ENCODE assay signal across 1 cellular context in the genomic region with DNA sequence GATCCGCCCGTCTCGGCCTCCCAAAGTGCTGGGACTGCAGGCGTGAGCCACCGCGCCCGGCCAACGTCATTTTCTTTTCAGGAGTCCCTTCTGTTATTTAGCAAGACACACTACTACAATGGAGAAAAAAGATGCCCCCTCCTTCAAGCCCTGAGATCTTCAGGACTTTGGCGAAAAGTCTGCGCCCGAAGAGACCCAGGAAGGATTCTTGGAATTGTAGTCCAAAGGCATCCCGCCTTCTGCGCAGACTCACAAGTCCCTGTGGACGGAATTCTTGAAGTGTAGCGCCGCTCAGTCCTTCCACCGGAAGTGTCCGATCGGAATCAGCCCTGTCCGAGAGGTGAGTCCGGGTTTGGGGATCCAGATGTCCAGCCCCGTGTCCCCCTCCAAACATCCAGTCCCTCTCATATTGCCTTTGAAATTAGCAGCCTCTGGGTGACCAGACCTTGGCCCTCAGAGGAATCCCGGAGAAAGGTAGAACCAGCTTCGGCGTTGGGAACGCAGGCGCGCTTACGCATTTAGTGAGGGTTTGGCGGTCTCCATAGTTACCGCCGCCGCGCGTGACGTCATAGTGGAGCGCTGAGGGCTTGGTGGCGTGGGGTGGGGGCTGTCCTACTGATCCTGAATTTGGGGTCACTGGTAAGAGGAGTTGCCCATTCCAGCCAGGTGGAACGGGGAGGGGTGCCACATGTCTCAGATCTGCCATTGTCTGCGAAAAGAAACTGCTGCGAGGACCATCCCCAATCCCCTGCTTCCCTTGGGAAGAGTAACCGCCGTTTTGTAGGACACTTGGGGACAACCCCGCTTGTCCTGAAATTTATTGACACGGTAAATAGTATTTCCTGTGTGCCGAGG.
A peak's percentile ranks its signal among the peaks of the same experiment; 100 is the strongest.
TF ChIP-seq lines count a peak whose summit lies in the region.

No MANE protein-coding gene starts in this region.

TF ChIP-seq in K562, 482 proteins besides CTCF, POLR2A, EP300 and RAD21 (continued from another document and continues in another):
- TF ChIP-seq, protein P1, sequence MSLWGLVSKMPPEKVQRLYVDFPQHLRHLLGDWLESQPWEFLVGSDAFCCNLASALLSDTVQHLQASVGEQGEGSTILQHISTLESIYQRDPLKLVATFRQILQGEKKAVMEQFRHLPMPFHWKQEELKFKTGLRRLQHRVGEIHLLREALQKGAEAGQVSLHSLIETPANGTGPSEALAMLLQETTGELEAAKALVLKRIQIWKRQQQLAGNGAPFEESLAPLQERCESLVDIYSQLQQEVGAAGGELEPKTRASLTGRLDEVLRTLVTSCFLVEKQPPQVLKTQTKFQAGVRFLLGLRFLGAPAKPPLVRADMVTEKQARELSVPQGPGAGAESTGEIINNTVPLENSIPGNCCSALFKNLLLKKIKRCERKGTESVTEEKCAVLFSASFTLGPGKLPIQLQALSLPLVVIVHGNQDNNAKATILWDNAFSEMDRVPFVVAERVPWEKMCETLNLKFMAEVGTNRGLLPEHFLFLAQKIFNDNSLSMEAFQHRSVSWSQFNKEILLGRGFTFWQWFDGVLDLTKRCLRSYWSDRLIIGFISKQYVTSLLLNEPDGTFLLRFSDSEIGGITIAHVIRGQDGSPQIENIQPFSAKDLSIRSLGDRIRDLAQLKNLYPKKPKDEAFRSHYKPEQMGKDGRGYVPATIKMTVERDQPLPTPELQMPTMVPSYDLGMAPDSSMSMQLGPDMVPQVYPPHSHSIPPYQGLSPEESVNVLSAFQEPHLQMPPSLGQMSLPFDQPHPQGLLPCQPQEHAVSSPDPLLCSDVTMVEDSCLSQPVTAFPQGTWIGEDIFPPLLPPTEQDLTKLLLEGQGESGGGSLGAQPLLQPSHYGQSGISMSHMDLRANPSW (CRISPR knock-in tag; IDR thresholded peaks at IDR 0.05) = no peak; the same call in 1 of the 2 replicates
- no peak for TF ChIP-seq GATAD2B (IDR thresholded peaks at IDR 0.05; ENCODE audit: borderline replicate concordance)
- peak; percentile 67; the same call in 1 of the 2 replicates for TF ChIP-seq BMI1 (IDR thresholded peaks at IDR 0.05; ENCODE audit: low read length)
- TF ChIP-seq, protein P2, sequence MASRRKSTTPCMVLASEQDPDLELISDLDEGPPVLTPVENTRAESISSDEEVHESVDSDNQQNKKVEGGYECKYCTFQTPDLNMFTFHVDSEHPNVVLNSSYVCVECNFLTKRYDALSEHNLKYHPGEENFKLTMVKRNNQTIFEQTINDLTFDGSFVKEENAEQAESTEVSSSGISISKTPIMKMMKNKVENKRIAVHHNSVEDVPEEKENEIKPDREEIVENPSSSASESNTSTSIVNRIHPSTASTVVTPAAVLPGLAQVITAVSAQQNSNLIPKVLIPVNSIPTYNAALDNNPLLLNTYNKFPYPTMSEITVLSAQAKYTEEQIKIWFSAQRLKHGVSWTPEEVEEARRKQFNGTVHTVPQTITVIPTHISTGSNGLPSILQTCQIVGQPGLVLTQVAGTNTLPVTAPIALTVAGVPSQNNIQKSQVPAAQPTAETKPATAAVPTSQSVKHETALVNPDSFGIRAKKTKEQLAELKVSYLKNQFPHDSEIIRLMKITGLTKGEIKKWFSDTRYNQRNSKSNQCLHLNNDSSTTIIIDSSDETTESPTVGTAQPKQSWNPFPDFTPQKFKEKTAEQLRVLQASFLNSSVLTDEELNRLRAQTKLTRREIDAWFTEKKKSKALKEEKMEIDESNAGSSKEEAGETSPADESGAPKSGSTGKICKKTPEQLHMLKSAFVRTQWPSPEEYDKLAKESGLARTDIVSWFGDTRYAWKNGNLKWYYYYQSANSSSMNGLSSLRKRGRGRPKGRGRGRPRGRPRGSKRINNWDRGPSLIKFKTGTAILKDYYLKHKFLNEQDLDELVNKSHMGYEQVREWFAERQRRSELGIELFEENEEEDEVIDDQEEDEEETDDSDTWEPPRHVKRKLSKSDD (conservative IDR thresholded peaks at IDR 0.05; ENCODE audit: low read length) = no peak
- TF ChIP-seq PHTF2 (CRISPR knock-in tag; IDR thresholded peaks at IDR 0.05) = no peak
- peak; percentile 54 for TF ChIP-seq ZNF263 (CRISPR knock-in tag; IDR thresholded peaks at IDR 0.05; ENCODE audit: borderline replicate concordance)
- peak; percentile 71; the same call in 1 of the 2 replicates for TF ChIP-seq BRD4 (IDR thresholded peaks at IDR 0.05)
- TF ChIP-seq E2F3 (CRISPR knock-in tag; IDR thresholded peaks at IDR 0.05) = peak; percentile 67
- TF ChIP-seq, protein P3, sequence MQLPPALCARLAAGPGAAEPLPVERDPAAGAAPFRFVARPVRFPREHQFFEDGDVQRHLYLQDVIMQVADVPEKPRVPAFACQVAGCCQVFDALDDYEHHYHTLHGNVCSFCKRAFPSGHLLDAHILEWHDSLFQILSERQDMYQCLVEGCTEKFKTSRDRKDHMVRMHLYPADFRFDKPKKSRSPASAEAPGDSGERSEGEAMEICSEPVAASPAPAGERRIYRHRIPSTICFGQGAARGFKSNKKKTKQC (CRISPR knock-in tag; IDR thresholded peaks at IDR 0.05) = no peak
- TF ChIP-seq RBM17 (IDR thresholded peaks at IDR 0.05; ENCODE audit: borderline replicate concordance, low read depth, low read length) = no peak
- TF ChIP-seq NONO (IDR thresholded peaks at IDR 0.05; ENCODE audit: low read depth in 2 of 2, low read length in 1 of 2) = peak in 1 of 2 experiments; percentile 87; a peak in 2 of 4 replicates
- TF ChIP-seq, protein P4, sequence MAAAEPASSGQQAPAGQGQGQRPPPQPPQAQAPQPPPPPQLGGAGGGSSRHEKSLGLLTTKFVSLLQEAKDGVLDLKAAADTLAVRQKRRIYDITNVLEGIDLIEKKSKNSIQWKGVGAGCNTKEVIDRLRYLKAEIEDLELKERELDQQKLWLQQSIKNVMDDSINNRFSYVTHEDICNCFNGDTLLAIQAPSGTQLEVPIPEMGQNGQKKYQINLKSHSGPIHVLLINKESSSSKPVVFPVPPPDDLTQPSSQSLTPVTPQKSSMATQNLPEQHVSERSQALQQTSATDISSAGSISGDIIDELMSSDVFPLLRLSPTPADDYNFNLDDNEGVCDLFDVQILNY (CRISPR knock-in tag; IDR thresholded peaks at IDR 0.05) = peak; percentile 5; the same call in 1 of the 2 replicates
- TF ChIP-seq TAF7 (tag; IDR thresholded peaks at IDR 0.05) = no peak; the same call in 1 of the 2 replicates
- TF ChIP-seq, protein P5, sequence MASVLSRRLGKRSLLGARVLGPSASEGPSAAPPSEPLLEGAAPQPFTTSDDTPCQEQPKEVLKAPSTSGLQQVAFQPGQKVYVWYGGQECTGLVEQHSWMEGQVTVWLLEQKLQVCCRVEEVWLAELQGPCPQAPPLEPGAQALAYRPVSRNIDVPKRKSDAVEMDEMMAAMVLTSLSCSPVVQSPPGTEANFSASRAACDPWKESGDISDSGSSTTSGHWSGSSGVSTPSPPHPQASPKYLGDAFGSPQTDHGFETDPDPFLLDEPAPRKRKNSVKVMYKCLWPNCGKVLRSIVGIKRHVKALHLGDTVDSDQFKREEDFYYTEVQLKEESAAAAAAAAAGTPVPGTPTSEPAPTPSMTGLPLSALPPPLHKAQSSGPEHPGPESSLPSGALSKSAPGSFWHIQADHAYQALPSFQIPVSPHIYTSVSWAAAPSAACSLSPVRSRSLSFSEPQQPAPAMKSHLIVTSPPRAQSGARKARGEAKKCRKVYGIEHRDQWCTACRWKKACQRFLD (CRISPR knock-in tag; IDR thresholded peaks at IDR 0.05) = peak; percentile 27; the same call in 1 of the 2 replicates
- 0 out of 2 replicates have a peak, but pooled peaks have one; percentile 36 for TF ChIP-seq JUNB (CRISPR knock-in tag; conservative IDR thresholded peaks at IDR 0.05)
- TF ChIP-seq, protein P6, sequence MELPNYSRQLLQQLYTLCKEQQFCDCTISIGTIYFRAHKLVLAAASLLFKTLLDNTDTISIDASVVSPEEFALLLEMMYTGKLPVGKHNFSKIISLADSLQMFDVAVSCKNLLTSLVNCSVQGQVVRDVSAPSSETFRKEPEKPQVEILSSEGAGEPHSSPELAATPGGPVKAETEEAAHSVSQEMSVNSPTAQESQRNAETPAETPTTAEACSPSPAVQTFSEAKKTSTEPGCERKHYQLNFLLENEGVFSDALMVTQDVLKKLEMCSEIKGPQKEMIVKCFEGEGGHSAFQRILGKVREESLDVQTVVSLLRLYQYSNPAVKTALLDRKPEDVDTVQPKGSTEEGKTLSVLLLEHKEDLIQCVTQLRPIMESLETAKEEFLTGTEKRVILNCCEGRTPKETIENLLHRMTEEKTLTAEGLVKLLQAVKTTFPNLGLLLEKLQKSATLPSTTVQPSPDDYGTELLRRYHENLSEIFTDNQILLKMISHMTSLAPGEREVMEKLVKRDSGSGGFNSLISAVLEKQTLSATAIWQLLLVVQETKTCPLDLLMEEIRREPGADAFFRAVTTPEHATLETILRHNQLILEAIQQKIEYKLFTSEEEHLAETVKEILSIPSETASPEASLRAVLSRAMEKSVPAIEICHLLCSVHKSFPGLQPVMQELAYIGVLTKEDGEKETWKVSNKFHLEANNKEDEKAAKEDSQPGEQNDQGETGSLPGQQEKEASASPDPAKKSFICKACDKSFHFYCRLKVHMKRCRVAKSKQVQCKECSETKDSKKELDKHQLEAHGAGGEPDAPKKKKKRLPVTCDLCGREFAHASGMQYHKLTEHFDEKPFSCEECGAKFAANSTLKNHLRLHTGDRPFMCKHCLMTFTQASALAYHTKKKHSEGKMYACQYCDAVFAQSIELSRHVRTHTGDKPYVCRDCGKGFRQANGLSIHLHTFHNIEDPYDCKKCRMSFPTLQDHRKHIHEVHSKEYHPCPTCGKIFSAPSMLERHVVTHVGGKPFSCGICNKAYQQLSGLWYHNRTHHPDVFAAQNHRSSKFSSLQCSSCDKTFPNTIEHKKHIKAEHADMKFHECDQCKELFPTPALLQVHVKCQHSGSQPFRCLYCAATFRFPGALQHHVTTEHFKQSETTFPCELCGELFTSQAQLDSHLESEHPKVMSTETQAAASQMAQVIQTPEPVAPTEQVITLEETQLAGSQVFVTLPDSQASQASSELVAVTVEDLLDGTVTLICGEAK (IDR thresholded peaks at IDR 0.05) = peak; percentile 100
- TF ChIP-seq, protein P6 (CRISPR knock-in tag; IDR thresholded peaks at IDR 0.05) = no peak
- TF ChIP-seq, protein P7, sequence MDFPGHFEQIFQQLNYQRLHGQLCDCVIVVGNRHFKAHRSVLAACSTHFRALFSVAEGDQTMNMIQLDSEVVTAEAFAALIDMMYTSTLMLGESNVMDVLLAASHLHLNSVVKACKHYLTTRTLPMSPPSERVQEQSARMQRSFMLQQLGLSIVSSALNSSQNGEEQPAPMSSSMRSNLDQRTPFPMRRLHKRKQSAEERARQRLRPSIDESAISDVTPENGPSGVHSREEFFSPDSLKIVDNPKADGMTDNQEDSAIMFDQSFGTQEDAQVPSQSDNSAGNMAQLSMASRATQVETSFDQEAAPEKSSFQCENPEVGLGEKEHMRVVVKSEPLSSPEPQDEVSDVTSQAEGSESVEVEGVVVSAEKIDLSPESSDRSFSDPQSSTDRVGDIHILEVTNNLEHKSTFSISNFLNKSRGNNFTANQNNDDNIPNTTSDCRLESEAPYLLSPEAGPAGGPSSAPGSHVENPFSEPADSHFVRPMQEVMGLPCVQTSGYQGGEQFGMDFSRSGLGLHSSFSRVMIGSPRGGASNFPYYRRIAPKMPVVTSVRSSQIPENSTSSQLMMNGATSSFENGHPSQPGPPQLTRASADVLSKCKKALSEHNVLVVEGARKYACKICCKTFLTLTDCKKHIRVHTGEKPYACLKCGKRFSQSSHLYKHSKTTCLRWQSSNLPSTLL (IDR thresholded peaks at IDR 0.05) = no peak
- TF ChIP-seq GATAD2A (IDR thresholded peaks at IDR 0.05) = no peak
- TF ChIP-seq ETS2 (tag; IDR thresholded peaks at IDR 0.05; ENCODE audit: borderline replicate concordance, poor library complexity, severe bottlenecking) = no peak
- peak; percentile 96 for TF ChIP-seq HCFC1 (IDR thresholded peaks at IDR 0.05; ENCODE audit: low read depth, low read length)
- TF ChIP-seq ZBTB7A (IDR thresholded peaks at IDR 0.05; ENCODE audit: borderline replicate concordance, control insufficient read depth, low read depth, low read length) = peak; percentile 54; the same call in 1 of the 2 replicates
- peak; percentile 70; the same call in 1 of the 2 replicates for TF ChIP-seq L3MBTL2 (IDR thresholded peaks at IDR 0.05)
- TF ChIP-seq ZNF644 (tag; IDR thresholded peaks at IDR 0.05; ENCODE audit: low read depth) = peak; percentile 91; the same call in 1 of the 2 replicates
- TF ChIP-seq EHMT2 (IDR thresholded peaks at IDR 0.05) = no peak; the same call in 1 of the 2 replicates
- TF ChIP-seq SRSF9 (IDR thresholded peaks at IDR 0.05; ENCODE audit: borderline replicate concordance, low read depth, low read length) = no peak
- no peak for TF ChIP-seq MCM5 (IDR thresholded peaks at IDR 0.05; ENCODE audit: low read depth)
- no peak for TF ChIP-seq PHB2 (IDR thresholded peaks at IDR 0.05; ENCODE audit: low read depth)
- TF ChIP-seq ZNF175 (CRISPR knock-in tag; IDR thresholded peaks at IDR 0.05; ENCODE audit: low read depth) = 0 out of 2 replicates have a peak, but pooled peaks have one; percentile 58
- no peak for TF ChIP-seq SMARCB1 (IDR thresholded peaks at IDR 0.05; ENCODE audit: insufficient read length, low read depth)
- no peak for TF ChIP-seq PTBP1 (IDR thresholded peaks at IDR 0.05; ENCODE audit: low read depth, low read length)
- TF ChIP-seq, protein P8, sequence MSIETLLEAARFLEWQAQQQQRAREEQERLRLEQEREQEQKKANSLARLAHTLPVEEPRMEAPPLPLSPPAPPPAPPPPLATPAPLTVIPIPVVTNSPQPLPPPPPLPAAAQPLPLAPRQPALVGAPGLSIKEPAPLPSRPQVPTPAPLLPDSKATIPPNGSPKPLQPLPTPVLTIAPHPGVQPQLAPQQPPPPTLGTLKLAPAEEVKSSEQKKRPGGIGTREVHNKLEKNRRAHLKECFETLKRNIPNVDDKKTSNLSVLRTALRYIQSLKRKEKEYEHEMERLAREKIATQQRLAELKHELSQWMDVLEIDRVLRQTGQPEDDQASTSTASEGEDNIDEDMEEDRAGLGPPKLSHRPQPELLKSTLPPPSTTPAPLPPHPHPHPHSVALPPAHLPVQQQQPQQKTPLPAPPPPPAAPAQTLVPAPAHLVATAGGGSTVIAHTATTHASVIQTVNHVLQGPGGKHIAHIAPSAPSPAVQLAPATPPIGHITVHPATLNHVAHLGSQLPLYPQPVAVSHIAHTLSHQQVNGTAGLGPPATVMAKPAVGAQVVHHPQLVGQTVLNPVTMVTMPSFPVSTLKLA (conservative IDR thresholded peaks at IDR 0.05) = peak; percentile 90 to 97
